1 cellular context compared by ENCODE assay signal in genomic region chr9:129411501-129412175, GRCh38.
TF ChIP-seq lines count a peak whose summit lies in the region.

No MANE protein-coding gene starts in this region.

TF ChIP-seq in HepG2, 621 proteins besides CTCF, POLR2A, EP300 and RAD21:
- TF ChIP-seq ZBTB33 (CRISPR knock-in tag; IDR thresholded peaks at IDR 0.05): peak; percentile 46; the same call in 1 of the 2 replicates
- TF ChIP-seq PHF5A (CRISPR knock-in tag; IDR thresholded peaks at IDR 0.05; ENCODE audit: low read depth, unreplicated experiment): no peak
